ENCODE assay signal across 16 cellular contexts in the genomic region with DNA sequence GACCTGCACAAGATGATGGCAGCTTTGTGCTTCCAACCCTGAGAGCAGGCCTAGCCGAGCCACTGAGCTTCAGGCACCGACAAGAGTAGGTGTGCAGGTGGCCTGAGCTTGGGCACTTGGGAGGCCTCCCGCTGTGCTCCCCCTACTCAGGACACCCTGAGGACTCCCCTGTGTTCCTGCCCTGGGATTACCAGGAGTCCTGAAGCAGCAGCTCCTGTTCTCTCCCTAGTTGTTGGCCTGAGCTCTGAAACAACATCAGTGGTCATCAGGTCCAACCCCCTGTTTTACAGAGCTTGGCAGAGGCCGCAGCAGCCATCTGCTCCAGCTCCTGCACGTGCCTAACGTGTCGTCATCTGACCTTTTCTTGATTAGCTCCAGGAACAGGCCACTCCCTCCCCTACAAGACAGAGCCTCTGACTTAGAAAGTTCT. TPM values are rescaled to one million over a fixed set of nuclear protein-coding genes. Genes with fewer than 3 reads are reported as not detected.
DNase-seq lines count a peak whose midpoint lies in the region; ATAC-seq, FAIRE-seq and TF ChIP-seq lines count a peak whose summit lies in the region.
"Had no signal": no experiment of that assay in that cellular context is flagged by ENCODE, and none has a peak within 500 bp of the region (broad histone marks: within the 10 kb centered on the region; RNA-seq: fewer than 3 reads in every experiment).

No MANE protein-coding gene starts in this region.

- peak overlapping the region; percentile 30 to 43 for H3K27ac ChIP-seq in mucosa of rectum (ENCODE audit: low read depth in 2 of 2, low read length in 2 of 2)
- H3K27ac ChIP-seq: cardiac muscle cell had no signal

- no peak overlapping the region for H3K9ac ChIP-seq in mucosa of rectum (ENCODE audit: low read depth in 1 of 2, low read length in 2 of 2)

- ATAC-seq in GM21576 (IDR thresholded peaks at IDR 0.05; ENCODE audit: unreplicated experiment): no peak
- no peak for ATAC-seq in GM21515 (IDR thresholded peaks at IDR 0.05; ENCODE audit: unreplicated experiment)
- ATAC-seq: stimulated activated naive CD8-positive, alpha-beta T cell treated with anti-CD3 and anti-CD28 coated beads, Interleukin-15, Interleukin-2, amounts not matched to agents 100 U/mL and 50 U/mL, for 24 hours had no signal

- DNase-seq in AG08396 (ENCODE audit: low spot score) (peak; percentile 64), NCI-H2196 treated with DMSO at 0.1 percent for 48 hours (lab: John Stamatoyannopoulos, UW; ENCODE audit: unreplicated experiment) (peak; percentile 40), fibroblast of villous mesenchyme (ENCODE audit: low read depth) (peak; percentile 69), RCC 7860 (ENCODE audit: low spot score) (no peak), DMS79 treated with DMSO at 0.1 percent for 48 hours (lab: John Stamatoyannopoulos, UW) (no peak)
- DNase-seq: activated naive CD4-positive, alpha-beta T cell treated with anti-CD3 and anti-CD28 coated beads, Interleukin-2, amount 50 U/mL, for 16 hours; hippocampal formation; NCI-H510A; stimulated activated naive CD8-positive, alpha-beta T cell treated with anti-CD3 and anti-CD28 coated beads, Interleukin-15, Interleukin-2, amounts not matched to agents 100 U/mL and 50 U/mL, for 24 hours had no signal

- FAIRE-seq in RCC 7860 (lab: Jason Lieb, UNC): no peak
- FAIRE-seq: GM18507, H54 had no signal

- H3K4me1 ChIP-seq in mucosa of rectum (ENCODE audit: control insufficient read depth in 2 of 2, insufficient read depth in 2 of 2, low read length in 2 of 2): peaks cover 8 to 14% of the 10 kb centered on the region in 2 donors

- no peaks in the 10 kb centered on the region for H3K27me3 ChIP-seq in mucosa of rectum (ENCODE audit: control insufficient read depth in 2 of 2, insufficient read depth in 2 of 2, low read length in 2 of 2)
- H3K27me3 ChIP-seq: cardiac muscle cell had no signal

- no peaks in the 10 kb centered on the region for H3K36me3 ChIP-seq in mucosa of rectum (ENCODE audit: control insufficient read depth in 2 of 2, insufficient read depth in 2 of 2, low read length in 2 of 2)
- H3K36me3 ChIP-seq: cardiac muscle cell had no signal

- no peak for TF ChIP-seq CTCF in fibroblast of villous mesenchyme (IDR thresholded peaks at IDR 0.05; ENCODE audit: insufficient read depth, low read depth, low read length)

- H3K4me3 ChIP-seq in fibroblast of villous mesenchyme (ENCODE audit: low read depth, low read length) (no peak overlapping the region), mucosa of rectum (ENCODE audit: low read length in 2 of 2) (no peak overlapping the region)
- H3K4me3 ChIP-seq: cardiac muscle cell had no signal

- H3K9me3 ChIP-seq in mucosa of rectum (ENCODE audit: control insufficient read depth in 2 of 2, low read length in 2 of 2): no peaks in the 10 kb centered on the region

RNA-seq across cellular contexts. Expression of a gene that starts 8.0 kb away (rescaled TPM):
- total RNA-seq in fibroblast of villous mesenchyme: 0.32 and 0.43 TPM in 2 replicates
- total RNA-seq: liver had no signal

RNA-seq across cellular contexts. Expression of a gene that starts 17.0 kb away (rescaled TPM):
- under 0.01 TPM in 2 replicates for total RNA-seq in fibroblast of villous mesenchyme

RNA-seq across cellular contexts. Expression of a gene that starts 46.6 kb away (rescaled TPM):
- 52.5 and 54.0 TPM in 2 replicates for total RNA-seq in fibroblast of villous mesenchyme

Comparison
In these comparisons a context has a peak if more than half of its experiments do, and no peak if none do; other contexts are left out.
1. DNase-seq: peak in AG08396 (single experiment), NCI-H2196 treated with DMSO at 0.1 percent for 48 hours (single experiment) and fibroblast of villous mesenchyme (single experiment); none in RCC 7860 (single experiment) and DMS79 treated with DMSO at 0.1 percent for 48 hours (single experiment).